Comparison of ENCODE assay signal across 13 cellular contexts in the genomic region with DNA sequence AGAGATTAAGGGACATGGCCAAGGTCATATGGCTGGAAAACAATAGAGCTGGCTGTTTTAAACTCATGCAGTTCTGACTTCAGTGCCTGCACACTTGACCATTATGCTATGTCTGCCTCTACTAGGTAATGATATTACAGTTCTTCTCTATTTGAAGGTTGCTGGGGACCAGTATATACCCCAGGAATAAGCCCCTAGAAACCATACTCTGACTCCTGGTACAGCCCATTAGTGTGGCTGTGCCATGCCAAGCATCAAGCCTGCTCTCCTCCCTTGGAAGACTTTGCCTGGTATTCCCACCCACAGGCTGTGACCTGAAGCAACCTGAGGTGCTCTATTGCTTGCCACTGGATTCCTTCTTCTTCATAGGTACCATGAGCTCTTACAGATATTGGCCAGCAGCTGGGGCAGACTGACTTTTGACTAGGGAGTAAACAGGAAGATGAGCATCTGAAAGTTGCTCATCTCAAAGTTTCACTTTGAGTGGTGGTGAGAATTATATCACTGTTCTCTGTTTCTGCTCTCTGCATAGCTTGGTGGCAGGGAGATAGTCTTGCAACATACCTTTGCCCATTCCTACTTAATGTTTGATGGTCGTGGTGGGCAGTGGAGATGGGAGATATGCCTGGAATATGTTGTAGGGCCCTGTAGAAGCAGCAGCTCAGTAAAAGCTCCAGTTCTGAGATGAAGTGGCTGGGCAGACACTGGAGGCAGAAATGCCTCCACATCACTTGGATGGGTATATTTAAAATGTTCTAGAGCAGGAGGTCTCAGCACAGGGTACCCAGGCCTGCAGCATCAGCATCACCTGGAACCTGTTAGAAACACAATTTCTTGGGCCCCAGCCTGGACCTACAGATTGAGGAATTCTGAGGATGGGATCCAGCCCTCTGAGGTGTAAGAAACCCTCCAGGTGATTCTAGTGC.
A peak's percentile ranks its signal among the peaks of the same experiment; 100 is the strongest.
DNase-seq lines count a peak whose midpoint lies in the region; ATAC-seq and TF ChIP-seq lines count a peak whose summit lies in the region.
"Had no signal": no experiment of that assay in that cellular context is flagged by ENCODE, and none has a peak within 500 bp of the region (broad histone marks: within the 10 kb centered on the region; RNA-seq: fewer than 3 reads in every experiment).

No MANE protein-coding gene starts in this region.

- H3K36me3 ChIP-seq in prostate gland, result no peaks in the 10 kb centered on the region

- WGBS in prostate gland, result 45% methylated on average over 1 of the region's 1 CpG

- peak; percentile 36 for DNase-seq in stimulated activated CD4-positive, alpha-beta T cell treated with anti-CD3 and anti-CD28 coated beads, Interleukin-15, amount 100 ng/mL, for 24 hours
- no peak for DNase-seq in stimulated activated CD4-positive, alpha-beta T cell treated with anti-CD3 and anti-CD28 coated beads, Interleukin-2, amount 100 ng/mL, for 48 hours
- DNase-seq in stimulated activated naive B cell treated with anti-CD40 and anti-IgM and Interleukin-4, amounts not matched to agents 10 μg/mL and 1 μg/mL and 100 μg/mL, for 72 hours, result no peak
- DNase-seq in prostate gland (ENCODE audit: low spot score) (no peak), SIG-M5 (lab: John Stamatoyannopoulos, UW) (no peak)
- DNase-seq: AML-193, NCI-H1105, testis had no signal

- no peak overlapping the region for H3K27ac Mint-ChIP-seq in stimulated activated naive B cell treated with anti-CD40 and anti-IgM and Interleukin-4, amounts not matched to agents 10 μg/mL and 1 μg/mL and 100 μg/mL, for 72 hours

- H3K9me3 Mint-ChIP-seq in stimulated activated naive B cell treated with anti-CD40 and anti-IgM and Interleukin-4, amounts not matched to agents 10 μg/mL and 1 μg/mL and 100 μg/mL, for 72 hours, result no peaks in the 10 kb centered on the region

- H3K27me3 Mint-ChIP-seq in stimulated activated naive B cell treated with anti-CD40 and anti-IgM and Interleukin-4, amounts not matched to agents 10 μg/mL and 1 μg/mL and 100 μg/mL, for 72 hours, result peaks cover 6% of the 10 kb centered on the region in 2 donors

- no peak for TF ChIP-seq POLR2A in prostate gland (IDR thresholded peaks at IDR 0.05)

- H3K27me3 ChIP-seq in prostate gland (replicated peaks; ENCODE audit: insufficient read depth), result no peaks in the 10 kb centered on the region
- H3K27me3 ChIP-seq: testis had no signal

- H3K4me1 Mint-ChIP-seq in stimulated activated naive B cell treated with anti-CD40 and anti-IgM and Interleukin-4, amounts not matched to agents 10 μg/mL and 1 μg/mL and 100 μg/mL, for 72 hours, result peaks cover 3 to 8% of the 10 kb centered on the region in 2 donors

- intact Hi-C loops in prostate gland (cut with DNase I), result no loop called here

- no peaks in the 10 kb centered on the region for H3K36me3 Mint-ChIP-seq in stimulated activated naive B cell treated with anti-CD40 and anti-IgM and Interleukin-4, amounts not matched to agents 10 μg/mL and 1 μg/mL and 100 μg/mL, for 72 hours

- H3K27ac ChIP-seq in prostate gland, result no peak overlapping the region
- H3K27ac ChIP-seq: epithelial cell of prostate, testis had no signal

- TF ChIP-seq CTCF in prostate gland (IDR thresholded peaks at IDR 0.05), result no peak

- H3K4me3 ChIP-seq in prostate gland, result no peak overlapping the region
- H3K4me3 ChIP-seq: testis had no signal

- H3K4me1 ChIP-seq in prostate gland (replicated peaks), result no peaks in the 10 kb centered on the region
- H3K4me1 ChIP-seq: testis had no signal

- H3K9me3 ChIP-seq in prostate gland, result no peaks in the 10 kb centered on the region
- H3K9me3 ChIP-seq: testis had no signal

- H3K4me3 Mint-ChIP-seq in stimulated activated naive B cell treated with anti-CD40 and anti-IgM and Interleukin-4, amounts not matched to agents 10 μg/mL and 1 μg/mL and 100 μg/mL, for 72 hours, result no peak overlapping the region

- peak; percentile 86 for ATAC-seq in GM21786 (IDR thresholded peaks at IDR 0.05; ENCODE audit: unreplicated experiment)
- ATAC-seq in HG03457 (IDR thresholded peaks at IDR 0.05; ENCODE audit: unreplicated experiment), result peak; percentile 74
- peak; percentile 83 to 90 for ATAC-seq in stimulated activated naive B cell treated with anti-CD40 and anti-IgM and Interleukin-4, amounts not matched to agents 10 μg/mL and 1 μg/mL and 100 μg/mL, for 72 hours (replicated peaks)
- no peak for ATAC-seq in GM21526 (IDR thresholded peaks at IDR 0.05; ENCODE audit: low FRiP score, unreplicated experiment)
- ATAC-seq: naive thymus-derived CD4-positive, alpha-beta T cell had no signal
